ENCODE assay signal across 19 cellular contexts in the genomic region with DNA sequence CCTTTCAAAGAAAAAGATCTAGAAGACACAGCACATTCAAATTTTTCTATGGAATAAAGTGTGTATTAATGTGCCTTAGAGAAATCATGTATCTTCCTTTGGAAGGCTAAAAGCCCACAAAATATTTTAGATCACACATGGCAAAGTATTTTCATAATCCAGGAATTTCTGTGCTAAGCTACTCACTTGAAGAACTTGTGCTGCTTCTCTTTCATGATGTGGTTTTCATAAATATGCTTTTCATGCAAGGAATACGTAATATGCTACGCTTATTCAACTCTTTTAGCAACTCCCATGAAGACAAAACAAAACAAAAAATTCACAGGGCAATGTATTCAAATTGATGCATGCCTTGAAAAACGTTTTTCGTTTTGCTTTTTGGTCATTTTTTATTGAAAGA.
"Had no signal": no experiment of that assay in that cellular context is flagged by ENCODE, and none has a peak within 500 bp of the region (broad histone marks: within the 10 kb centered on the region; RNA-seq: fewer than 3 reads in every experiment).

No MANE protein-coding gene starts in this region.

- H3K4me3 Mint-ChIP-seq: activated CD8-positive, alpha-beta T cell treated with anti-CD3 and anti-CD28 coated beads for 36 hours; activated naive CD4-positive, alpha-beta T cell treated with anti-CD3 and anti-CD28 coated beads, Interleukin-2, amount 10 ng/mL, durations not matched to agents 7 days and 5 days; activated naive CD8-positive, alpha-beta T cell treated with anti-CD3 and anti-CD28 coated beads for 36 hours; activated T-cell treated with anti-CD3 and anti-CD28 coated beads, Interleukin-2, amount 50 U/mL, for 72 hours; T-helper 1 cell treated with Interleukin-12 subunit alpha and Interleukin-12 subunit beta and Interleukin-4 antibody, amounts not matched to agents 30 μg/mL and 1 μg/mL, for 36 hours had no signal

- ATAC-seq: activated CD4-positive, CD25-positive, alpha-beta regulatory T cell treated with anti-CD3 and anti-CD28 coated beads, Interleukin-2, amount 50 U/mL, for 24 hours; activated CD8-positive, alpha-beta T cell treated with anti-CD3 and anti-CD28 coated beads for 36 hours; activated T-cell treated with anti-CD3 and anti-CD28 coated beads, Interleukin-2, amount 50 U/mL, for 72 hours had no signal

- H3K9me3 Mint-ChIP-seq: activated CD8-positive, alpha-beta T cell treated with anti-CD3 and anti-CD28 coated beads for 36 hours; activated naive CD4-positive, alpha-beta T cell treated with anti-CD3 and anti-CD28 coated beads, Interleukin-2, amount 10 ng/mL, durations not matched to agents 7 days and 5 days; activated naive CD8-positive, alpha-beta T cell treated with anti-CD3 and anti-CD28 coated beads for 36 hours; activated T-helper 2 cell treated with anti-CD3 and anti-CD28 coated beads, Interferon-gamma antibody, Interleukin-2, Interleukin-4, amounts not matched to agents 10 μg/mL and 5 μg/mL and 100 μg/mL, durations not matched to agents 14 hours and 24 hours and 36 hours; T-helper 1 cell treated with Interleukin-12 subunit alpha and Interleukin-12 subunit beta and Interleukin-4 antibody, amounts not matched to agents 30 μg/mL and 1 μg/mL, for 36 hours had no signal

- H2AFZ ChIP-seq: PC-9 had no signal

- H3K27ac ChIP-seq: PC-9 had no signal

- H3K4me2 ChIP-seq: PC-9 had no signal

- DNase-seq: activated CD4-positive, alpha-beta T cell treated with anti-CD3 and anti-CD28 coated beads for 4 hours; activated CD8-positive, alpha-beta memory T cell treated with anti-CD3 and anti-CD28 coated beads, Interleukin-2, amount 50 U/mL, for 4 hours; activated CD8-positive, alpha-beta T cell treated with anti-CD3 and anti-CD28 coated beads for 36 hours; activated gamma-delta T cell treated with Interleukin-2 at 50 U/mL for 16 hours; activated naive CD4-positive, alpha-beta T cell treated with anti-CD3 and anti-CD28 coated beads, Interleukin-2, amount 10 ng/mL, durations not matched to agents 7 days and 5 days; activated naive CD8-positive, alpha-beta T cell treated with anti-CD3 and anti-CD28 coated beads for 36 hours; activated T-cell treated with anti-CD3 and anti-CD28 coated beads, Interleukin-2, amount 50 U/mL, for 72 hours; aorta; central memory CD4-positive, alpha-beta T cell; NCI-H146; NCI-H1930; NCI-H510A; NCI-H526 treated with DMSO at 0.1 percent for 48 hours; NK-92 treated with Interleukin-12 subunit alpha and Interleukin-12 subunit beta, amount 100 ng/mL, for 24 hours; PC-9; SHP77 treated with DMSO at 0.1 percent for 48 hours had no signal

- H3K4me3 ChIP-seq: PC-9 had no signal

- H3K27ac Mint-ChIP-seq: activated CD8-positive, alpha-beta T cell treated with anti-CD3 and anti-CD28 coated beads for 36 hours; activated naive CD4-positive, alpha-beta T cell treated with anti-CD3 and anti-CD28 coated beads, Interleukin-2, amount 10 ng/mL, durations not matched to agents 7 days and 5 days; activated naive CD8-positive, alpha-beta T cell treated with anti-CD3 and anti-CD28 coated beads for 36 hours; activated T-cell treated with anti-CD3 and anti-CD28 coated beads, Interleukin-2, amount 50 U/mL, for 72 hours; activated T-helper 2 cell treated with anti-CD3 and anti-CD28 coated beads, Interferon-gamma antibody, Interleukin-2, Interleukin-4, amounts not matched to agents 10 μg/mL and 5 μg/mL and 100 μg/mL, durations not matched to agents 14 hours and 24 hours and 36 hours; T-helper 1 cell treated with Interleukin-12 subunit alpha and Interleukin-12 subunit beta and Interleukin-4 antibody, amounts not matched to agents 30 μg/mL and 1 μg/mL, for 36 hours had no signal

- H3K27me3 Mint-ChIP-seq: activated CD8-positive, alpha-beta T cell treated with anti-CD3 and anti-CD28 coated beads for 36 hours; activated naive CD4-positive, alpha-beta T cell treated with anti-CD3 and anti-CD28 coated beads, Interleukin-2, amount 10 ng/mL, durations not matched to agents 7 days and 5 days; activated naive CD8-positive, alpha-beta T cell treated with anti-CD3 and anti-CD28 coated beads for 36 hours had no signal

- H3K4me1 Mint-ChIP-seq: activated naive CD4-positive, alpha-beta T cell treated with anti-CD3 and anti-CD28 coated beads, Interleukin-2, amount 10 ng/mL, durations not matched to agents 7 days and 5 days; activated naive CD8-positive, alpha-beta T cell treated with anti-CD3 and anti-CD28 coated beads for 36 hours had no signal
